ENCODE assay signal across 8 cellular contexts in genomic region chr14:74302634-74303569, GRCh38. TPM values are rescaled to one million over a fixed set of nuclear protein-coding genes. Genes with fewer than 3 reads are reported as not detected.
DNase-seq lines count a peak whose midpoint lies in the region; ATAC-seq, FAIRE-seq and TF ChIP-seq lines count a peak whose summit lies in the region.

ABCD4 (minus strand) TSS chr14:74302934; CDS start chr14:74302912, 22 bp downstream.

- TF ChIP-seq CTCF in CD14-positive monocyte (IDR thresholded peaks at IDR 0.05) (peak; percentile 38), HepG2 (CRISPR knock-in tag; IDR thresholded peaks at IDR 0.05) (peak; percentile 78)

- peak; percentile 33; the same call in 1 of the 2 replicates for TF ChIP-seq RAD21 in HepG2 (CRISPR knock-in tag; IDR thresholded peaks at IDR 0.05)

- peaks cover 11% of the 10 kb centered on the region; the same call in 1 of the 2 replicates for H4K20me1 ChIP-seq in HepG2 (ENCODE audit: insufficient read depth, low read length)

- H3K36me3 ChIP-seq in HepG2 (replicated peaks in 1 of 2; ENCODE audit: control insufficient read depth in 1 of 2, insufficient read depth in 2 of 2, low read length in 2 of 2): peaks cover 6 to 13% of the 10 kb centered on the region in 2 experiments; a peak in 4 of 5 replicates

- no peaks in the 10 kb centered on the region for H3K9me3 ChIP-seq in HepG2 (ENCODE audit: low read length)

- H3K27ac ChIP-seq in HepG2 (ENCODE audit: extremely low read length, insufficient read depth, low read length): peak within 1 kb of the TSS; percentile 83

- DNase-seq in CD14-positive monocyte (ENCODE audit: low spot score) (peak; percentile 89), NCI-H526 treated with DMSO at 0.1 percent for 48 hours (lab: John Stamatoyannopoulos, UW) (peak; percentile 91), HepG2 (ENCODE audit: low spot score) (peak; percentile 93)
- DNase-seq in activated CD4-positive, alpha-beta T cell treated with anti-CD3 and anti-CD28 coated beads, Interleukin-2, amount 50 U/mL, for 1 hour: peak; percentile 78
- peak; percentile 85 for DNase-seq in stimulated activated CD4-positive, alpha-beta T cell treated with anti-CD3 and anti-CD28 coated beads, Interleukin-4, amount 100 ng/mL, for 1 hour

- ATAC-seq in GM19328 (IDR thresholded peaks at IDR 0.05; ENCODE audit: unreplicated experiment) (peak; percentile 93), HG03520 (IDR thresholded peaks at IDR 0.05; ENCODE audit: unreplicated experiment) (peak; percentile 92), HepG2 (peak; percentile 99)

- peak; percentile 40 for FAIRE-seq in HepG2 (lab: Jason Lieb, UNC)

- peak within 1 kb of the TSS; percentile 81 to 91 (median 89) for H3K27ac Mint-ChIP-seq in CD14-positive monocyte
- peak within 1 kb of the TSS; percentile 89 for H3K27ac Mint-ChIP-seq in dendritic cell treated with granulocyte-macrophage colony-stimulating factor and Interleukin-4, amounts not matched to agents 40 ng/mL and 50 ng/mL, for 4 days

- peaks cover 36% of the 10 kb centered on the region for H3K4me1 ChIP-seq in HepG2 (ENCODE audit: insufficient read depth, low read length)

- peaks cover 0 to 4% (median 2%) of the 10 kb centered on the region in 3 donors for H3K27me3 Mint-ChIP-seq in CD14-positive monocyte (ENCODE audit: low read depth in 3 of 3)
- H3K27me3 Mint-ChIP-seq in dendritic cell treated with granulocyte-macrophage colony-stimulating factor and Interleukin-4, amounts not matched to agents 40 ng/mL and 50 ng/mL, for 4 days: no peaks in the 10 kb centered on the region

- H3K36me3 Mint-ChIP-seq in CD14-positive monocyte: peaks cover 17 to 22% of the 10 kb centered on the region in 2 donors
- H3K36me3 Mint-ChIP-seq in dendritic cell treated with granulocyte-macrophage colony-stimulating factor and Interleukin-4, amounts not matched to agents 40 ng/mL and 50 ng/mL, for 4 days (ENCODE audit: low read depth): peaks cover 33% of the 10 kb centered on the region

- 1% methylated on average over 33 of the region's 61 CpGs for WGBS in HepG2 (ENCODE audit: low lambda C conversion rate)

- H3K9me3 Mint-ChIP-seq in CD14-positive monocyte: no peaks in the 10 kb centered on the region
- no peaks in the 10 kb centered on the region for H3K9me3 Mint-ChIP-seq in dendritic cell treated with granulocyte-macrophage colony-stimulating factor and Interleukin-4, amounts not matched to agents 40 ng/mL and 50 ng/mL, for 4 days

- peak; percentile 97 for TF ChIP-seq POLR2A in HepG2 (IDR thresholded peaks at IDR 0.05; ENCODE audit: insufficient read depth in 1 of 2, low read depth in 2 of 2, low read length in 2 of 2)

- H2AFZ ChIP-seq in HepG2 (ENCODE audit: low read length): peak within 1 kb of the TSS; percentile 69

- peak within 1 kb of the TSS; percentile 85 for H3K9ac ChIP-seq in HepG2 (ENCODE audit: insufficient read depth, low read depth, low read length)

- H3K4me1 Mint-ChIP-seq in CD14-positive monocyte: peaks cover 32% of the 10 kb centered on the region
- peaks cover 41% of the 10 kb centered on the region for H3K4me1 Mint-ChIP-seq in dendritic cell treated with granulocyte-macrophage colony-stimulating factor and Interleukin-4, amounts not matched to agents 40 ng/mL and 50 ng/mL, for 4 days (ENCODE audit: low read depth)

- BruUV-seq in HepG2 (replicated peaks; lab: Mats Ljungman, UMichigan): TSS peak; percentile 79

- H3K27me3 ChIP-seq in HepG2 (ENCODE audit: control insufficient read depth in 1 of 2, insufficient read depth in 2 of 2, low read length in 2 of 2): no peaks in the 10 kb centered on the region

- POLR2A ChIA-PET in HepG2 (lab: Yijun Ruan, JAX): interaction anchor here (0.5 to 1.7 kb wide), 12 partner anchors 9 to 829 kb away, joined by 3 to 7 read pairs (median 4); partner anchors contain the start of genes ISCA2 and NPC2

- CTCF ChIA-PET in HepG2 (lab: Yijun Ruan, JAX; ENCODE audit: low intra/inter-chr PET ratio, low total read pairs): no interaction called here

- H3K4me3 Mint-ChIP-seq in CD14-positive monocyte: peak within 1 kb of the TSS; percentile 95 to 96
- peak within 1 kb of the TSS; percentile 87 for H3K4me3 Mint-ChIP-seq in dendritic cell treated with granulocyte-macrophage colony-stimulating factor and Interleukin-4, amounts not matched to agents 40 ng/mL and 50 ng/mL, for 4 days

- H3K79me2 ChIP-seq in HepG2 (ENCODE audit: insufficient read depth, low read length): peaks cover 40% of the 10 kb centered on the region

- H3K4me2 ChIP-seq in HepG2 (ENCODE audit: low read depth, low read length): peak within 1 kb of the TSS; percentile 82

- H3K4me3 ChIP-seq in HepG2 (replicated peaks in 1 of 3; ENCODE audit: insufficient read depth in 1 of 3, low read depth in 2 of 3, low read length in 3 of 3): peak within 1 kb of the TSS; percentile 73 to 94 (median 87)

- in situ Hi-C loops in HepG2 (cut with HindIII; ENCODE audit: extremely low pct_ligation_motif_present, low pct_unique_long_range_greater_than_20kb): no loop called here

- TF ChIP-seq EP300 in HepG2 (IDR thresholded peaks at IDR 0.05; ENCODE audit: low read depth in 2 of 2, low read length in 2 of 2) (no peak), HepG2 (CRISPR knock-in tag; IDR thresholded peaks at IDR 0.05; ENCODE audit: borderline replicate concordance) (0 out of 2 replicates have a peak, but pooled peaks have one; percentile 36)

- intact Hi-C loops in CD14-positive monocyte (cut with micrococcal nuclease) (no loop called here), HepG2 (cut with micrococcal nuclease; ENCODE audit: unreplicated experiment) (no loop called here)
- intact Hi-C loops in dendritic cell treated with granulocyte-macrophage colony-stimulating factor and Interleukin-4, amounts not matched to agents 40 ng/mL and 50 ng/mL, for 4 days (cut with micrococcal nuclease): no loop called here

TF ChIP-seq in HepG2, 621 proteins besides CTCF, POLR2A, EP300 and RAD21 (continues in another document):
- TF ChIP-seq DZIP1 (CRISPR knock-in tag; IDR thresholded peaks at IDR 0.05) (peak; percentile 54; the same call in 1 of the 2 replicates), PCBP2 (optimal IDR thresholded peaks at IDR 0.05; ENCODE audit: low read depth, low read length, poor library complexity, severe bottlenecking) (peak; percentile 37), ZNF460 (CRISPR knock-in tag; IDR thresholded peaks at IDR 0.05; ENCODE audit: borderline replicate concordance) (peak; percentile 15; the same call in 1 of the 2 replicates), ZNF720 (CRISPR knock-in tag; IDR thresholded peaks at IDR 0.05) (no peak), ETV6 (CRISPR knock-in tag; conservative IDR thresholded peaks at IDR 0.05) (no peak), ZBTB43 (CRISPR knock-in tag; conservative IDR thresholded peaks at IDR 0.05) (peak; percentile 61; the same call in 1 of the 2 replicates)

RNA-seq across cellular contexts. Expression of gene ABCD4, which starts in this region (rescaled TPM):
- 10 to 100 TPM; 13.9 to 14.2 TPM for polyA plus RNA-seq in CD14-positive monocyte
- 20.4 and 47.5 TPM in 2 replicates for total RNA-seq in HepG2 (2016; rRNA removed; fragmentation: Illumina TruSeq; extraction: Trizol)
- total RNA-seq in HepG2 (2016; cell fraction: cytosol; rRNA removed; fragmentation: Illumina TruSeq; extraction: Trizol; ENCODE audit: low read depth): 28.8 and 29.9 TPM in 2 replicates
- total RNA-seq in HepG2 (2016; cell fraction: insoluble cytoplasmic fraction; rRNA removed; fragmentation: Illumina TruSeq; extraction: Trizol): 18.8 and 49.0 TPM in 2 replicates
- 37.8 and 42.0 TPM in 2 replicates for total RNA-seq in HepG2 (2016; cell fraction: membrane; rRNA removed; fragmentation: Illumina TruSeq; extraction: Trizol)
- 64.6 and 79.8 TPM in 2 replicates for total RNA-seq in HepG2 (2016; cell fraction: nucleus; rRNA removed; fragmentation: Illumina TruSeq; extraction: Trizol)
- 50.5 and 54.8 TPM in 2 replicates for polyA plus RNA-seq in HepG2 (2011; rRNA removed)
- 23.5 and 24.1 TPM in 2 replicates for polyA plus RNA-seq in HepG2 (2011; cell fraction: cytosol; rRNA removed)
- 367 and 381 TPM in 2 replicates for polyA plus RNA-seq in HepG2 (2011; cell fraction: nucleus; rRNA removed)
- 59.8 and 65.6 TPM in 2 replicates for polyA plus RNA-seq in HepG2 (2012)
- 15.6 and 18.9 TPM in 2 replicates for polyA plus RNA-seq in HepG2 (2016; cell fraction: cytosol; fragmentation: Illumina TruSeq; extraction: Trizol; ENCODE audit: low read depth)
- polyA plus RNA-seq in HepG2 (2016; cell fraction: insoluble cytoplasmic fraction; fragmentation: Illumina TruSeq; extraction: Trizol; ENCODE audit: low read depth): 17.4 and 22.9 TPM in 2 replicates
- polyA plus RNA-seq in HepG2 (2016; cell fraction: membrane; fragmentation: Illumina TruSeq; extraction: Trizol; ENCODE audit: low read depth): 25.5 and 30.1 TPM in 2 replicates
- polyA plus RNA-seq in HepG2 (2016; cell fraction: nucleus; fragmentation: Illumina TruSeq; extraction: Trizol; ENCODE audit: insufficient read depth, low read depth): 170 and 201 TPM in 2 replicates
- 46.5 and 77.5 TPM in 2 replicates for polyA minus RNA-seq in HepG2 (2011; rRNA and poly(A)+ RNA removed; ENCODE audit: low replicate concordance)
- 7.6 and 8.8 TPM in 2 replicates for polyA minus RNA-seq in HepG2 (2011; cell fraction: cytosol; rRNA and poly(A)+ RNA removed)
- 135 and 152 TPM in 2 replicates for polyA minus RNA-seq in HepG2 (2011; cell fraction: nucleus; rRNA and poly(A)+ RNA removed)

Comparison
In these comparisons a context has a peak if more than half of its experiments do, and no peak if none do; other contexts are left out.
1. Peak in every context shown above with its lines: DNase-seq, ATAC-seq, H3K4me3 ChIP-seq and H3K27ac ChIP-seq.